Comparison of ENCODE assay signal across 1 cellular context in genomic region chr10:75117996-75118395, GRCh38.
TF ChIP-seq lines count a peak whose summit lies in the region.

No MANE protein-coding gene starts in this region.

TF ChIP-seq in GM23338, 12 proteins besides CTCF, POLR2A, EP300 and RAD21 (continued from another document):
- TF ChIP-seq ZNF462 (CRISPR knock-in tag; IDR thresholded peaks at IDR 0.05): no peak
- no peak for TF ChIP-seq ZNF114 (CRISPR knock-in tag; IDR thresholded peaks at IDR 0.05)
- no peak for TF ChIP-seq STAT1 (IDR thresholded peaks at IDR 0.05; ENCODE audit: unreplicated experiment)
- TF ChIP-seq EZH2phosphoT487 (IDR thresholded peaks at IDR 0.05; ENCODE audit: unreplicated experiment): no peak
